8 cellular contexts compared by ENCODE assay signal in the genomic region with DNA sequence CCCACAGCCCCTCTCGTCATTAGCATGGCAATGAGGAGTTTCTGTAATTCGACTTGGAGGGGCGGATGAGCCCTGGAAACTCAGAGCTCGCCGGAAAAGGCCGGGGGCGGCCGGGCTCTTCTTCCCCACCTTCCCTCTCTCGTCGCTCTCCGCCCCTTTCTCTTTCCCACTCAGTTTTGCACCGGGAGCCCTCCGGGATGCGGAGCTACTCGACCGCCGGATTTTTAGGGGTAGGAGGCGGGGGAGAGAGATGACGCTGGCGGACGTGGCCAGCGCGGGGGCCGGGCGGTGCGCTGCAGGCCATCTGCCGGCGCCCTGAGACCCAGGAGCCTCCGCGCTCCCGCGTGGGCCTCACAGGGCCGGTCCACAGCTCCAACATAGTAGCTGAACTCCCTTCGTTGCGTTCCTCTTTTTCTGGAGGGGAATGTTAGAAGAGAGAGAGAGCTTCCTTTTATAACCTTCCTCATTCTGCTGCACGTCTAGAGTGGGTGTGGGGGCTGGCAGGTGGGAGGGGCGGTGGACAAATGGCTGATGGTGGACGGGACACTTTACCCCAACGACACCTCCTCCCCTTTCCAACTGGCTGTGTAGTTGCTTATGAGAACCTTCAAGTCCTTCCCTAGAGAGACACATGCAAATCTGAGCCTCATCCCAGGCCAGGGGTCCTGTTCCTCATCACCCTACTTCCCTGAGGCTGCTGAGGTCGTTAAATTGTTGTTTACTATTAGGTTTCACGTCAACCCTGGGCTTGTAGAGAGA. TPM values are rescaled to one million over a fixed set of nuclear protein-coding genes. Genes with fewer than 3 reads are reported as not detected.
A peak's percentile ranks its signal among the peaks of the same experiment; 100 is the strongest.
DNase-seq lines count a peak whose midpoint lies in the region; ATAC-seq and TF ChIP-seq lines count a peak whose summit lies in the region.

No MANE protein-coding gene starts in this region.

- no peaks in the 10 kb centered on the region for H3K9me3 ChIP-seq in CD8-positive, alpha-beta T cell (ENCODE audit: low read length)
- no peaks in the 10 kb centered on the region for H3K9me3 ChIP-seq in cardiac muscle cell (ENCODE audit: low read depth)

- peaks cover 38% of the 10 kb centered on the region for H3K4me1 Mint-ChIP-seq in CD8-positive, alpha-beta T cell (ENCODE audit: low read depth)

- peak overlapping the region; percentile 46 for H3K27ac ChIP-seq in CD8-positive, alpha-beta T cell (ENCODE audit: low read depth, low read length)
- peak overlapping the region; percentile 84 for H3K27ac ChIP-seq in VCaP
- no peak overlapping the region for H3K27ac ChIP-seq in cardiac muscle cell
- peak overlapping the region; percentile 89 for H3K27ac ChIP-seq in rectal smooth muscle tissue (ENCODE audit: low read depth, low read length)

- H3K27me3 Mint-ChIP-seq in CD8-positive, alpha-beta T cell (ENCODE audit: low read depth): peaks cover 44% of the 10 kb centered on the region

- TF ChIP-seq CTCF in CD8-positive, alpha-beta T cell (IDR thresholded peaks at IDR 0.05): no peak
- no peak for TF ChIP-seq CTCF in HFF-Myc (IDR thresholded peaks at IDR 0.05; ENCODE audit: low read depth, low read length, missing control alignments)
- TF ChIP-seq CTCF in VCaP (conservative IDR thresholded peaks at IDR 0.05): no peak
- no peak for TF ChIP-seq CTCF in cardiac muscle cell (IDR thresholded peaks at IDR 0.05; ENCODE audit: low read depth, low read length)

- H3K9me3 Mint-ChIP-seq in CD8-positive, alpha-beta T cell: no peaks in the 10 kb centered on the region

- H3K27ac Mint-ChIP-seq in CD8-positive, alpha-beta T cell: peak overlapping the region; percentile 38

- CTCF ChIA-PET in CD8-positive, alpha-beta T cell (lab: Charles Lee): interaction anchor here (0.6 to 1.7 kb wide), 3 partner anchors 8 to 1005 kb away, joined by 3 to 5 read pairs (median 3); a partner anchor contains a TSS

- peaks cover 21% of the 10 kb centered on the region for H3K4me1 ChIP-seq in CD8-positive, alpha-beta T cell (ENCODE audit: insufficient read depth, low read length)
- H3K4me1 ChIP-seq in cardiac muscle cell (ENCODE audit: low read depth): no peaks in the 10 kb centered on the region
- peaks cover 22% of the 10 kb centered on the region for H3K4me1 ChIP-seq in rectal smooth muscle tissue (ENCODE audit: control insufficient read depth, insufficient read depth, low read length)

- H3K4me3 ChIP-seq in CD8-positive, alpha-beta T cell (ENCODE audit: low read depth, low read length): peak overlapping the region; percentile 80
- H3K4me3 ChIP-seq in HFF-Myc (replicated peaks; ENCODE audit: low read depth, low read length) (peak overlapping the region; percentile 48), cardiac muscle cell (peak overlapping the region; percentile 52), rectal smooth muscle tissue (ENCODE audit: low read length) (peak overlapping the region; percentile 95)

- peak overlapping the region; percentile 80 for H3K9ac ChIP-seq in rectal smooth muscle tissue (ENCODE audit: low read length)

- no peaks in the 10 kb centered on the region for H3K36me3 ChIP-seq in CD8-positive, alpha-beta T cell (ENCODE audit: insufficient read depth, low read length)
- H3K36me3 ChIP-seq in cardiac muscle cell (no peaks in the 10 kb centered on the region), rectal smooth muscle tissue (ENCODE audit: control insufficient read depth, insufficient read depth, low read length) (peaks cover 4% of the 10 kb centered on the region)

- ATAC-seq in CD8-positive, alpha-beta T cell: no peak
- ATAC-seq in HG03095 (IDR thresholded peaks at IDR 0.05; ENCODE audit: unreplicated experiment) (no peak), GM18867 (IDR thresholded peaks at IDR 0.05; ENCODE audit: unreplicated experiment) (no peak), GM18858 (IDR thresholded peaks at IDR 0.05; ENCODE audit: unreplicated experiment) (no peak)

- H3K36me3 Mint-ChIP-seq in CD8-positive, alpha-beta T cell: peaks cover 20% of the 10 kb centered on the region

- intact Hi-C loops in CD8-positive, alpha-beta T cell (cut with DNase I, micrococcal nuclease): loop anchor here (2.0 to 10.0 kb wide), 7 partner anchors 34 to 895 kb away; a partner anchor contains a TSS

- H3K27me3 ChIP-seq in CD8-positive, alpha-beta T cell (ENCODE audit: insufficient read depth, low read length): peaks cover 15% of the 10 kb centered on the region
- H3K27me3 ChIP-seq in cardiac muscle cell (peaks cover 100% of the 10 kb centered on the region), rectal smooth muscle tissue (ENCODE audit: control insufficient read depth, insufficient read depth, low read length) (no peaks in the 10 kb centered on the region)

- DNase-seq in CD8-positive, alpha-beta T cell: no peak
- DNase-seq in HFF-Myc (ENCODE audit: extremely low read depth, low read depth) (no peak), cardiac muscle cell (ENCODE audit: low read depth in 1 of 2, low spot score in 1 of 2) (no peak)

- POLR2A ChIA-PET in CD8-positive, alpha-beta T cell (lab: Charles Lee): interaction anchor here (1.0 kb wide), 1 partner anchor 9 kb away, joined by 4 read pairs; no protein-coding TSS in a partner anchor

- H3K4me3 Mint-ChIP-seq in CD8-positive, alpha-beta T cell: peak overlapping the region; percentile 90

RNA-seq across cellular contexts. Expression of a gene that starts 1.1 kb away (rescaled TPM):
- under 1 TPM; 0.79 to 0.83 TPM for total RNA-seq in CD8-positive, alpha-beta T cell
- 0.42 and 0.85 TPM in 2 replicates for total RNA-seq in cardiac muscle cell
- polyA plus RNA-seq in cardiac muscle cell: 0.07 TPM in 1 of 2 replicates, not detected in the other

RNA-seq across cellular contexts. Expression of a gene that starts 5.5 kb away (rescaled TPM):
- not detected for total RNA-seq in CD8-positive, alpha-beta T cell
- 0.27 and 0.53 TPM in 2 replicates for total RNA-seq in cardiac muscle cell
- 0.12 and 0.34 TPM in 2 replicates for polyA plus RNA-seq in cardiac muscle cell

RNA-seq across cellular contexts. Expression of a gene that starts 33.6 kb away (rescaled TPM):
- under 1 TPM in 1 of 2 experiments, not detected in 1; 0.36 TPM for total RNA-seq in CD8-positive, alpha-beta T cell
- total RNA-seq in cardiac muscle cell: 0.14 TPM in 1 of 2 replicates, not detected in the other
- 0.46 TPM in 1 of 2 replicates, not detected in the other for polyA plus RNA-seq in cardiac muscle cell

RNA-seq across cellular contexts. Expression of a gene that starts 46.5 kb away (rescaled TPM):
- total RNA-seq in CD8-positive, alpha-beta T cell: under 1 TPM; 0.28 to 0.81 TPM
- total RNA-seq in cardiac muscle cell: not detected in 2 replicates
- not detected in 2 replicates for polyA plus RNA-seq in cardiac muscle cell

RNA-seq across cellular contexts. Expression of a gene that starts 50.6 kb away (rescaled TPM):
- total RNA-seq in CD8-positive, alpha-beta T cell: not detected
- not detected in 2 replicates for total RNA-seq in cardiac muscle cell
- not detected in 2 replicates for polyA plus RNA-seq in cardiac muscle cell
